Comparison of ENCODE assay signal across 20 cellular contexts in the genomic region with DNA sequence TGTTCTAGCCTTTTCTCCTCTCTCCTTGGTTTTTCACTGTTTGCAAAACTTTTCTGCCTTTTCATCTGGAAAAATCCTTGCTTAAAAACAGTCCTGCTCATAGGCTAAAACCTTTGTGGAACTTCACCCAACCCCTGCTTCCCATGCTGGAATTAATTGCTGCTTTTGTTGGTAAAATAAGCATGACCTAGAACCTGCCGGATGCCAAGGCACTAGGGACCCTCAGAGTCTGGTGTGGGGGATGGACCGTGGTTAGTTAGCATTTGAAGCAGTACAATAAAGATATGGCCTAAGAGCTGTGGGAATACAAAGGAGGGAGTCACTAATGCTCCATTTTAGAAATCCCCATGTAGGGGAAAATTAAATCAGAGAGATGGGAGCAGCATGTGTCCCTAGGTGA.
DNase-seq lines count a peak whose midpoint lies in the region; ATAC-seq and TF ChIP-seq lines count a peak whose summit lies in the region.
"Had no signal": no experiment of that assay in that cellular context is flagged by ENCODE, and none has a peak within 500 bp of the region (broad histone marks: within the 10 kb centered on the region; RNA-seq: fewer than 3 reads in every experiment).

No MANE protein-coding gene starts in this region.

- no peaks in the 10 kb centered on the region for H3K9me3 ChIP-seq in neural progenitor cell (ENCODE audit: low read depth)
- no peaks in the 10 kb centered on the region for H3K9me3 ChIP-seq in right atrium auricular region
- H3K9me3 ChIP-seq in adrenal gland (replicated peaks in 1 of 3) = no peaks in the 10 kb centered on the region
- H3K9me3 ChIP-seq: BE2C had no signal

- H3K27ac ChIP-seq in neural progenitor cell = no peak overlapping the region
- H3K27ac ChIP-seq in right atrium auricular region = no peak overlapping the region
- H3K27ac ChIP-seq in adrenal gland = no peak overlapping the region

- H3K4me1 ChIP-seq in neural progenitor cell = peaks cover 31% of the 10 kb centered on the region
- peaks cover 0 to 6% of the 10 kb centered on the region in 2 donors for H3K4me1 ChIP-seq in right atrium auricular region
- H3K4me1 ChIP-seq in adrenal gland (replicated peaks in 1 of 2) = no peaks in the 10 kb centered on the region
- H3K4me1 ChIP-seq: BE2C had no signal

- H3K36me3 ChIP-seq in neural progenitor cell (no peaks in the 10 kb centered on the region), right atrium auricular region (no peaks in the 10 kb centered on the region), adrenal gland (replicated peaks in 1 of 2) (no peaks in the 10 kb centered on the region)
- H3K36me3 ChIP-seq: BE2C had no signal

- no peaks in the 10 kb centered on the region for H3F3A ChIP-seq in neural progenitor cell (ENCODE audit: low read depth)

- H3K4me3 ChIP-seq in neural progenitor cell (no peak overlapping the region), right atrium auricular region (no peak overlapping the region), adrenal gland (no peak overlapping the region)
- H3K4me3 ChIP-seq: GM12878 had no signal

- no peak overlapping the region for H3K9ac ChIP-seq in neural progenitor cell

- DNase-seq in central memory CD8-positive, alpha-beta T cell (ENCODE audit: low spot score in 2 of 2) = no peak
- DNase-seq in glutamatergic neuron (no peak), neural progenitor cell (ENCODE audit: low spot score) (no peak), right atrium auricular region (ENCODE audit: low spot score) (no peak), adrenal gland (no peak), OCI-M2 (lab: John Stamatoyannopoulos, UW; ENCODE audit: unreplicated experiment) (no peak)
- DNase-seq: ACHN; BE2C; C1 segment of cervical spinal cord; CD4-positive, CD25-positive, alpha-beta regulatory T cell; CD8-positive, alpha-beta memory T cell; COR-L47; DMS 273 treated with DMSO at 0.1 percent for 48 hours; DMS53; DND-41; EL; HFFc6; IMR-90 had no signal

- H2AFZ ChIP-seq in neural progenitor cell (replicated peaks) = no peak overlapping the region

- H3K27ac Mint-ChIP-seq in central memory CD8-positive, alpha-beta T cell (ENCODE audit: low read depth) = peak overlapping the region; percentile 67
- H3K27ac Mint-ChIP-seq in glutamatergic neuron (ENCODE audit: unreplicated experiment) = peak overlapping the region; percentile 45
- peak overlapping the region; percentile 64 for H3K27ac Mint-ChIP-seq in neural progenitor cell
- H3K27ac Mint-ChIP-seq: CD4-positive, CD25-positive, alpha-beta regulatory T cell; HFFc6 had no signal

- no peaks in the 10 kb centered on the region for H3K79me2 ChIP-seq in neural progenitor cell (ENCODE audit: low read depth)

- no peaks in the 10 kb centered on the region for H3K27me3 ChIP-seq in neural progenitor cell
- H3K27me3 ChIP-seq in right atrium auricular region = no peaks in the 10 kb centered on the region
- H3K27me3 ChIP-seq in adrenal gland = no peaks in the 10 kb centered on the region
- H3K27me3 ChIP-seq: BE2C had no signal

- H3K4me2 ChIP-seq in neural progenitor cell = no peak overlapping the region

- no peaks in the 10 kb centered on the region for H3K36me3 Mint-ChIP-seq in central memory CD8-positive, alpha-beta T cell (ENCODE audit: insufficient read depth)
- no peaks in the 10 kb centered on the region for H3K36me3 Mint-ChIP-seq in glutamatergic neuron (ENCODE audit: unreplicated experiment)
- no peaks in the 10 kb centered on the region for H3K36me3 Mint-ChIP-seq in neural progenitor cell
- H3K36me3 Mint-ChIP-seq: CD4-positive, CD25-positive, alpha-beta regulatory T cell had no signal

- peaks cover under 1% of the 10 kb centered on the region for H3K27me3 Mint-ChIP-seq in central memory CD8-positive, alpha-beta T cell
- H3K27me3 Mint-ChIP-seq in glutamatergic neuron (ENCODE audit: unreplicated experiment) (peaks cover 5% of the 10 kb centered on the region), neural progenitor cell (ENCODE audit: insufficient read depth, low read depth) (peaks cover 7% of the 10 kb centered on the region)
- H3K27me3 Mint-ChIP-seq: CD4-positive, CD25-positive, alpha-beta regulatory T cell; CD8-positive, alpha-beta memory T cell had no signal

- TF ChIP-seq POLR2A in adrenal gland (IDR thresholded peaks at IDR 0.05) = no peak

- peaks cover 5% of the 10 kb centered on the region for H3K9me3 Mint-ChIP-seq in central memory CD8-positive, alpha-beta T cell
- H3K9me3 Mint-ChIP-seq in glutamatergic neuron (ENCODE audit: unreplicated experiment) (peaks cover 14% of the 10 kb centered on the region), neural progenitor cell (peaks cover 2% of the 10 kb centered on the region)
- H3K9me3 Mint-ChIP-seq: HFFc6 had no signal

- WGBS in adrenal gland, 4 donors = 93 to 100% (median 95%) methylated on average over 2 of the region's 2 CpGs

- no peak overlapping the region for H3K4me3 Mint-ChIP-seq in central memory CD8-positive, alpha-beta T cell
- H3K4me3 Mint-ChIP-seq in glutamatergic neuron (ENCODE audit: unreplicated experiment) = peak overlapping the region; percentile 65
- no peak overlapping the region for H3K4me3 Mint-ChIP-seq in neural progenitor cell
- H3K4me3 Mint-ChIP-seq: CD4-positive, CD25-positive, alpha-beta regulatory T cell; CD8-positive, alpha-beta memory T cell; HFFc6 had no signal

- intact Hi-C loops in adrenal gland (cut with DNase I) = no loop called here

- peaks cover 7% of the 10 kb centered on the region for H3K4me1 Mint-ChIP-seq in central memory CD8-positive, alpha-beta T cell
- H3K4me1 Mint-ChIP-seq in glutamatergic neuron (ENCODE audit: low read depth, unreplicated experiment) (peaks cover 23% of the 10 kb centered on the region), neural progenitor cell (peaks cover 25% of the 10 kb centered on the region)

- TF ChIP-seq CTCF in glutamatergic neuron (IDR thresholded peaks at IDR 0.05; ENCODE audit: partially characterized antibody, unreplicated experiment) (no peak), neural progenitor cell (IDR thresholded peaks at IDR 0.05) (no peak), right atrium auricular region (IDR thresholded peaks at IDR 0.05) (no peak), adrenal gland (IDR thresholded peaks at IDR 0.05) (no peak)

- H4K20me1 ChIP-seq in neural progenitor cell (ENCODE audit: low read depth) = peaks cover 3% of the 10 kb centered on the region

- no peak for ATAC-seq in central memory CD8-positive, alpha-beta T cell (replicated peaks; ENCODE audit: extremely low read depth, poor library complexity, severe bottlenecking)
- ATAC-seq: GM12878, HCT116 had no signal
